Comparison of ENCODE assay signal across 11 cellular contexts in genomic region chr6:130760006-130760405, GRCh38.
A peak's percentile ranks its signal among the peaks of the same experiment; 100 is the strongest.
DNase-seq lines count a peak whose midpoint lies in the region; ATAC-seq and TF ChIP-seq lines count a peak whose summit lies in the region.
"Had no signal": no experiment of that assay in that cellular context is flagged by ENCODE, and none has a peak within 500 bp of the region (broad histone marks: within the 10 kb centered on the region; RNA-seq: fewer than 3 reads in every experiment).

No MANE protein-coding gene starts in this region.

- H3K27ac ChIP-seq in Panc1 (ENCODE audit: low read length) = no peak overlapping the region
- no peak overlapping the region for H3K27ac ChIP-seq in upper lobe of right lung
- H3K27ac ChIP-seq in heart left ventricle = no peak overlapping the region

- TF ChIP-seq POLR2A in heart left ventricle (IDR thresholded peaks at IDR 0.05) = no peak

- no peak for ATAC-seq in activated CD8-positive, alpha-beta T cell treated with anti-CD3 and anti-CD28 coated beads for 36 hours
- no peak for ATAC-seq in activated CD8-positive, alpha-beta T cell treated with anti-CD3 and anti-CD28 coated beads, Interleukin-2, amount 10 ng/mL, durations not matched to agents 7 days and 5 days
- ATAC-seq in Panc1 = peak; percentile 87
- peak; percentile 49 for ATAC-seq in upper lobe of right lung
- ATAC-seq in HG03469 (IDR thresholded peaks at IDR 0.05; ENCODE audit: unreplicated experiment) = no peak
- ATAC-seq in heart left ventricle = no peak

- H3K27ac Mint-ChIP-seq in activated CD8-positive, alpha-beta T cell treated with anti-CD3 and anti-CD28 coated beads for 36 hours = no peak overlapping the region
- no peak overlapping the region for H3K27ac Mint-ChIP-seq in activated CD8-positive, alpha-beta T cell treated with anti-CD3 and anti-CD28 coated beads, Interleukin-2, amount 10 ng/mL, durations not matched to agents 7 days and 5 days
- H3K27ac Mint-ChIP-seq: T-helper 2 cell treated with Interferon-gamma antibody and Interleukin-4, amounts not matched to agents 5 μg/mL and 100 μg/mL, for 36 hours had no signal

- 49 to 65% (median 54%) methylated on average over 1 of the region's 1 CpG for WGBS in heart left ventricle, 4 donors

- no peaks in the 10 kb centered on the region for H3K4me1 ChIP-seq in Panc1 (ENCODE audit: control insufficient read depth, insufficient read depth, low read length)
- no peaks in the 10 kb centered on the region for H3K4me1 ChIP-seq in upper lobe of right lung
- peaks cover 0 to 6% (median 0%) of the 10 kb centered on the region in 12 donors for H3K4me1 ChIP-seq in heart left ventricle

- H3K4me3 ChIP-seq in Panc1 (ENCODE audit: low read depth in 2 of 2, low read length in 2 of 2) (no peak overlapping the region), fibroblast of villous mesenchyme (ENCODE audit: low read depth, low read length) (no peak overlapping the region), upper lobe of right lung (no peak overlapping the region), heart left ventricle (no peak overlapping the region)

- CTCF ChIA-PET in activated CD8-positive, alpha-beta T cell treated with anti-CD3 and anti-CD28 coated beads for 36 hours (lab: Charles Lee) = interaction anchor here (1.0 kb wide), 1 partner anchor 62 kb away, joined by 3 read pairs; no protein-coding TSS in a partner anchor
- CTCF ChIA-PET in activated CD8-positive, alpha-beta T cell treated with anti-CD3 and anti-CD28 coated beads, Interleukin-2, amount 10 ng/mL, durations not matched to agents 7 days and 5 days (lab: Charles Lee) = no interaction called here
- CTCF ChIA-PET in Panc1 (lab: Charles Lee) = no interaction called here

- H3K27me3 Mint-ChIP-seq in activated CD8-positive, alpha-beta T cell treated with anti-CD3 and anti-CD28 coated beads for 36 hours = no peaks in the 10 kb centered on the region
- H3K27me3 Mint-ChIP-seq in activated CD8-positive, alpha-beta T cell treated with anti-CD3 and anti-CD28 coated beads, Interleukin-2, amount 10 ng/mL, durations not matched to agents 7 days and 5 days (ENCODE audit: low read depth) = peaks cover 15% of the 10 kb centered on the region

- H3K36me3 Mint-ChIP-seq in activated CD8-positive, alpha-beta T cell treated with anti-CD3 and anti-CD28 coated beads for 36 hours (ENCODE audit: low read depth) = no peaks in the 10 kb centered on the region
- H3K36me3 Mint-ChIP-seq in activated CD8-positive, alpha-beta T cell treated with anti-CD3 and anti-CD28 coated beads, Interleukin-2, amount 10 ng/mL, durations not matched to agents 7 days and 5 days (ENCODE audit: low read depth) = peaks cover 13% of the 10 kb centered on the region
- H3K36me3 Mint-ChIP-seq: CD4-positive, alpha-beta memory T cell had no signal

- peaks cover 5% of the 10 kb centered on the region for H3K4me1 Mint-ChIP-seq in activated CD8-positive, alpha-beta T cell treated with anti-CD3 and anti-CD28 coated beads for 36 hours (ENCODE audit: low read depth)
- H3K4me1 Mint-ChIP-seq in activated CD8-positive, alpha-beta T cell treated with anti-CD3 and anti-CD28 coated beads, Interleukin-2, amount 10 ng/mL, durations not matched to agents 7 days and 5 days (ENCODE audit: low read depth) = peaks cover 23% of the 10 kb centered on the region

- no peaks in the 10 kb centered on the region for H3K36me3 ChIP-seq in Panc1 (ENCODE audit: control insufficient read depth, insufficient read depth, low read length)
- H3K36me3 ChIP-seq in upper lobe of right lung = no peaks in the 10 kb centered on the region
- no peaks in the 10 kb centered on the region for H3K36me3 ChIP-seq in heart left ventricle

- no peak for DNase-seq in activated CD8-positive, alpha-beta T cell treated with anti-CD3 and anti-CD28 coated beads for 36 hours
- no peak for DNase-seq in activated CD8-positive, alpha-beta T cell treated with anti-CD3 and anti-CD28 coated beads, Interleukin-2, amount 10 ng/mL, durations not matched to agents 7 days and 5 days
- DNase-seq in Panc1 (ENCODE audit: low read depth, low spot score) (no peak), fibroblast of villous mesenchyme (ENCODE audit: low read depth) (peak; percentile 69), upper lobe of right lung (no peak), heart left ventricle (no peak)
- DNase-seq in stimulated activated CD4-positive, alpha-beta T cell treated with anti-CD3 and anti-CD28 coated beads, Interleukin-2, amount 100 ng/mL, for 24 hours = no peak
- DNase-seq: CD4-positive, alpha-beta memory T cell; effector CD4-positive, alpha-beta T cell had no signal

- in situ Hi-C loops in Panc1 (cut with HindIII; ENCODE audit: low pct_unique_long_range_greater_than_20kb, low sequenced_read_pairs) = no loop called here

- H3K9me3 ChIP-seq in Panc1 (ENCODE audit: control insufficient read depth, insufficient read depth, low read depth, low read length) = no peaks in the 10 kb centered on the region
- H3K9me3 ChIP-seq in upper lobe of right lung = no peaks in the 10 kb centered on the region
- H3K9me3 ChIP-seq in heart left ventricle = peaks cover 0 to 5% (median 0%) of the 10 kb centered on the region in 12 donors

- intact Hi-C loops in activated CD8-positive, alpha-beta T cell treated with anti-CD3 and anti-CD28 coated beads for 36 hours (cut with micrococcal nuclease) = no loop called here
- intact Hi-C loops in Panc1 (cut with micrococcal nuclease; ENCODE audit: unreplicated experiment) (loop anchor here (2.0 kb wide), 1 partner anchor 437 kb away; no protein-coding TSS in a partner anchor), upper lobe of right lung (cut with DNase I) (no loop called here), heart left ventricle (cut with DNase I) (no loop called here)

- H3K4me3 Mint-ChIP-seq in activated CD8-positive, alpha-beta T cell treated with anti-CD3 and anti-CD28 coated beads for 36 hours = no peak overlapping the region
- no peak overlapping the region for H3K4me3 Mint-ChIP-seq in activated CD8-positive, alpha-beta T cell treated with anti-CD3 and anti-CD28 coated beads, Interleukin-2, amount 10 ng/mL, durations not matched to agents 7 days and 5 days
- H3K4me3 Mint-ChIP-seq: T-helper 2 cell treated with Interferon-gamma antibody and Interleukin-4, amounts not matched to agents 5 μg/mL and 100 μg/mL, for 36 hours had no signal

- no peaks in the 10 kb centered on the region for H3K27me3 ChIP-seq in Panc1 (ENCODE audit: control insufficient read depth, insufficient read depth, low read length)
- no peaks in the 10 kb centered on the region for H3K27me3 ChIP-seq in upper lobe of right lung
- no peaks in the 10 kb centered on the region for H3K27me3 ChIP-seq in heart left ventricle

- no peaks in the 10 kb centered on the region for H3K9me3 Mint-ChIP-seq in activated CD8-positive, alpha-beta T cell treated with anti-CD3 and anti-CD28 coated beads for 36 hours
- peaks cover 10% of the 10 kb centered on the region for H3K9me3 Mint-ChIP-seq in activated CD8-positive, alpha-beta T cell treated with anti-CD3 and anti-CD28 coated beads, Interleukin-2, amount 10 ng/mL, durations not matched to agents 7 days and 5 days (ENCODE audit: insufficient read depth)
- H3K9me3 Mint-ChIP-seq: T-helper 2 cell treated with Interferon-gamma antibody and Interleukin-4, amounts not matched to agents 5 μg/mL and 100 μg/mL, for 36 hours had no signal

- BruUV-seq in Panc1 (replicated peaks; lab: Mats Ljungman, UMichigan) = no TSS peak

- peak; percentile 62 for TF ChIP-seq CTCF in activated CD8-positive, alpha-beta T cell treated with anti-CD3 and anti-CD28 coated beads for 36 hours (IDR thresholded peaks at IDR 0.05)
- TF ChIP-seq CTCF in Panc1 (IDR thresholded peaks at IDR 0.05) (peak; percentile 76), fibroblast of villous mesenchyme (IDR thresholded peaks at IDR 0.05; ENCODE audit: insufficient read depth, low read depth, low read length) (peak; percentile 94), upper lobe of right lung (IDR thresholded peaks at IDR 0.05) (peak; percentile 43), heart left ventricle (IDR thresholded peaks at IDR 0.05) (peak in 1 of 12 donors; percentile 9)

- POLR2A ChIA-PET in activated CD8-positive, alpha-beta T cell treated with anti-CD3 and anti-CD28 coated beads for 36 hours (lab: Charles Lee) = no interaction called here
- POLR2A ChIA-PET in activated CD8-positive, alpha-beta T cell treated with anti-CD3 and anti-CD28 coated beads, Interleukin-2, amount 10 ng/mL, durations not matched to agents 7 days and 5 days (lab: Charles Lee) = no interaction called here
- POLR2A ChIA-PET in Panc1 (lab: Charles Lee) = no interaction called here

Comparison
In these comparisons a context has a peak if more than half of its experiments do, and no peak if none do; other contexts are left out.
1. ATAC-seq: peak in Panc1 (single experiment) and upper lobe of right lung (single experiment); none in activated CD8-positive, alpha-beta T cell treated with anti-CD3 and anti-CD28 coated beads for 36 hours (single experiment), activated CD8-positive, alpha-beta T cell treated with anti-CD3 and anti-CD28 coated beads, Interleukin-2, amount 10 ng/mL, durations not matched to agents 7 days and 5 days (single experiment), HG03469 (single experiment) and heart left ventricle (0 of 4).